9 cellular contexts compared by ENCODE assay signal in the genomic region with DNA sequence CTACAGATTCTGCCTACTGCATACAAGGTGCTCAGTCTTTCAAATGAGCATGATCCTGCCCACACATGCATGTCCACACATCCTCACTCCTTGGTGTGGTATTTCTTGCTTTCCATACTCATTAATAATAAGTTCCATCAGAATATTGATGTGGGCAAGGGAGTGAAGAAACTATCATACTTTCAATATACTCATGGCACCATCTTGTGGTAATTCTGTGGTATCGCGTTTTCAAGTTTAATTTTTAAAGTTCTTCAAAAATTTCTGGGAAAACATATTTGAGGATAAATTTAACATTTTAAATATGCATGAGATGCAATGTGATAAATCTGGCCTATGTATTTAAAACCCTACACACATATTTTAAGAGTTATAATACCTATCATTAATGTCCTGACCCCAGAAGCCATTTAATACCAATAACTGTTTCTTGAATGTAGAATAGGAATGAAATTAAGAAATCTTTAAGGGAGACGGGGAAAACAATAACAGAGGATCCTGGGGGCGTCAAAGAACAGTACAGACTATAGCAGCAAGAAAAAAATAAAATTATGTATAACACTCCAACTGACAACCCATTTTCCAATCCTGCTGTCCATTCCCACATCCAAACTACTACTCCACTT.
DNase-seq lines count a peak whose midpoint lies in the region; ATAC-seq and TF ChIP-seq lines count a peak whose summit lies in the region.
"Had no signal": no experiment of that assay in that cellular context is flagged by ENCODE, and none has a peak within 500 bp of the region (broad histone marks: within the 10 kb centered on the region; RNA-seq: fewer than 3 reads in every experiment).

No MANE protein-coding gene starts in this region.

- no peak for TF ChIP-seq EP300 in transverse colon (IDR thresholded peaks at IDR 0.05; ENCODE audit: low read depth)

- no peaks in the 10 kb centered on the region for H3K9me3 ChIP-seq in transverse colon

- DNase-seq in DMS 273 (lab: John Stamatoyannopoulos, UW; ENCODE audit: unreplicated experiment) = peak; percentile 51
- no peak for DNase-seq in DMS 273 treated with DMSO at 0.1 percent for 48 hours (lab: John Stamatoyannopoulos, UW)
- peak; percentile 77 to 88 for DNase-seq in Kasumi-1 (lab: John Stamatoyannopoulos, UW)
- peak; percentile 14 for DNase-seq in germinal center (ENCODE audit: low spot score)
- no peak for DNase-seq in transverse colon
- no peak for DNase-seq in cerebellar nuclear complex (lab: John Stamatoyannopoulos, UW)
- DNase-seq: activated B cell treated with CpG ODN at 0.5 μM for 24 hours had no signal

- H3K27me3 ChIP-seq in transverse colon = no peaks in the 10 kb centered on the region

- in situ Hi-C loops in transverse colon (cut with MboI; ENCODE audit: low pct_ligation_motif_present in 1 of 4, low pct_unique_long_range_greater_than_20kb in 1 of 4, low sequenced_read_pairs in 3 of 4) = loop anchor here in 2 of 4 donors (10.0 kb wide), 1 partner anchor 326 kb away; no protein-coding TSS in a partner anchor

- peak; percentile 52 to 66 (median 59) for TF ChIP-seq CTCF in transverse colon (IDR thresholded peaks at IDR 0.05)

- no peak overlapping the region for H3K4me3 ChIP-seq in transverse colon

- intact Hi-C loops in transverse colon (cut with DNase I; ENCODE audit: low total_unique reads) = loop anchor here (10.0 kb wide), 1 partner anchor 326 kb away; no protein-coding TSS in a partner anchor

- 6 to 17% methylated on average over 4 of the region's 4 CpGs for WGBS in transverse colon (ENCODE audit: low coverage in 1 of 2), 2 donors

- no peaks in the 10 kb centered on the region for H3K36me3 ChIP-seq in transverse colon

- H3K4me1 ChIP-seq in transverse colon = no peaks in the 10 kb centered on the region

- no peak overlapping the region for H3K27ac ChIP-seq in transverse colon

- peak; percentile 60 for ATAC-seq in SK-N-SH treated with all-trans-retinoic acid at 6 μM for 48 hours
- ATAC-seq in GM18519 (IDR thresholded peaks at IDR 0.05; ENCODE audit: low FRiP score, unreplicated experiment) = no peak

- TF ChIP-seq POLR2A in transverse colon (IDR thresholded peaks at IDR 0.05) = no peak

TF ChIP-seq in SK-N-SH treated with all-trans-retinoic acid at 6 μM for 48 hours, 23 proteins besides CTCF, POLR2A, EP300 and RAD21:
- TF ChIP-seq, protein P1, sequence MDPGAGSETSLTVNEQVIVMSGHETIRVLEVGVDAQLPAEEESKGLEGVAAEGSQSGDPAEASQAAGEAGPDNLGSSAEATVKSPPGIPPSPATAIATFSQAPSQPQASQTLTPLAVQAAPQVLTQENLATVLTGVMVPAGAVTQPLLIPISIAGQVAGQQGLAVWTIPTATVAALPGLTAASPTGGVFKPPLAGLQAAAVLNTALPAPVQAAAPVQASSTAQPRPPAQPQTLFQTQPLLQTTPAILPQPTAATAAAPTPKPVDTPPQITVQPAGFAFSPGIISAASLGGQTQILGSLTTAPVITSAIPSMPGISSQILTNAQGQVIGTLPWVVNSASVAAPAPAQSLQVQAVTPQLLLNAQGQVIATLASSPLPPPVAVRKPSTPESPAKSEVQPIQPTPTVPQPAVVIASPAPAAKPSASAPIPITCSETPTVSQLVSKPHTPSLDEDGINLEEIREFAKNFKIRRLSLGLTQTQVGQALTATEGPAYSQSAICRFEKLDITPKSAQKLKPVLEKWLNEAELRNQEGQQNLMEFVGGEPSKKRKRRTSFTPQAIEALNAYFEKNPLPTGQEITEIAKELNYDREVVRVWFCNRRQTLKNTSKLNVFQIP (CRISPR knock-in tag; IDR thresholded peaks at IDR 0.05; ENCODE audit: borderline replicate concordance, low read depth) = no peak
- TF ChIP-seq, protein P2, sequence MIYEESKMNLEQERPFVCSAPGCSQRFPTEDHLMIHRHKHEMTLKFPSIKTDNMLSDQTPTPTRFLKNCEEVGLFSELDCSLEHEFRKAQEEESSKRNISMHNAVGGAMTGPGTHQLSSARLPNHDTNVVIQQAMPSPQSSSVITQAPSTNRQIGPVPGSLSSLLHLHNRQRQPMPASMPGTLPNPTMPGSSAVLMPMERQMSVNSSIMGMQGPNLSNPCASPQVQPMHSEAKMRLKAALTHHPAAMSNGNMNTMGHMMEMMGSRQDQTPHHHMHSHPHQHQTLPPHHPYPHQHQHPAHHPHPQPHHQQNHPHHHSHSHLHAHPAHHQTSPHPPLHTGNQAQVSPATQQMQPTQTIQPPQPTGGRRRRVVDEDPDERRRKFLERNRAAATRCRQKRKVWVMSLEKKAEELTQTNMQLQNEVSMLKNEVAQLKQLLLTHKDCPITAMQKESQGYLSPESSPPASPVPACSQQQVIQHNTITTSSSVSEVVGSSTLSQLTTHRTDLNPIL (CRISPR knock-in tag; IDR thresholded peaks at IDR 0.05; ENCODE audit: low read depth) = no peak
- TF ChIP-seq, protein P3, sequence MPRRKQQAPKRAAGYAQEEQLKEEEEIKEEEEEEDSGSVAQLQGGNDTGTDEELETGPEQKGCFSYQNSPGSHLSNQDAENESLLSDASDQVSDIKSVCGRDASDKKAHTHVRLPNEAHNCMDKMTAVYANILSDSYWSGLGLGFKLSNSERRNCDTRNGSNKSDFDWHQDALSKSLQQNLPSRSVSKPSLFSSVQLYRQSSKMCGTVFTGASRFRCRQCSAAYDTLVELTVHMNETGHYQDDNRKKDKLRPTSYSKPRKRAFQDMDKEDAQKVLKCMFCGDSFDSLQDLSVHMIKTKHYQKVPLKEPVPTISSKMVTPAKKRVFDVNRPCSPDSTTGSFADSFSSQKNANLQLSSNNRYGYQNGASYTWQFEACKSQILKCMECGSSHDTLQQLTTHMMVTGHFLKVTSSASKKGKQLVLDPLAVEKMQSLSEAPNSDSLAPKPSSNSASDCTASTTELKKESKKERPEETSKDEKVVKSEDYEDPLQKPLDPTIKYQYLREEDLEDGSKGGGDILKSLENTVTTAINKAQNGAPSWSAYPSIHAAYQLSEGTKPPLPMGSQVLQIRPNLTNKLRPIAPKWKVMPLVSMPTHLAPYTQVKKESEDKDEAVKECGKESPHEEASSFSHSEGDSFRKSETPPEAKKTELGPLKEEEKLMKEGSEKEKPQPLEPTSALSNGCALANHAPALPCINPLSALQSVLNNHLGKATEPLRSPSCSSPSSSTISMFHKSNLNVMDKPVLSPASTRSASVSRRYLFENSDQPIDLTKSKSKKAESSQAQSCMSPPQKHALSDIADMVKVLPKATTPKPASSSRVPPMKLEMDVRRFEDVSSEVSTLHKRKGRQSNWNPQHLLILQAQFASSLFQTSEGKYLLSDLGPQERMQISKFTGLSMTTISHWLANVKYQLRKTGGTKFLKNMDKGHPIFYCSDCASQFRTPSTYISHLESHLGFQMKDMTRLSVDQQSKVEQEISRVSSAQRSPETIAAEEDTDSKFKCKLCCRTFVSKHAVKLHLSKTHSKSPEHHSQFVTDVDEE (CRISPR knock-in tag; IDR thresholded peaks at IDR 0.05) = no peak
- TF ChIP-seq OSR1 (CRISPR knock-in tag; IDR thresholded peaks at IDR 0.05) (no peak), ZNF565 (CRISPR knock-in tag; conservative IDR thresholded peaks at IDR 0.05; ENCODE audit: low read depth) (no peak), ISL1 (CRISPR knock-in tag; IDR thresholded peaks at IDR 0.05) (no peak), SNAI2 (CRISPR knock-in tag; IDR thresholded peaks at IDR 0.05) (no peak)
TF ChIP-seq in SK-N-SH treated with all-trans-retinoic acid at 6 μM for 48 hours: peak in this region for 0.

Comparison
In these comparisons a context has a peak if more than half of its experiments do, and no peak if none do; other contexts are left out.
1. DNase-seq: peak in DMS 273 (single experiment), Kasumi-1 (2 of 2) and germinal center (single experiment); none in DMS 273 treated with DMSO at 0.1 percent for 48 hours (single experiment), transverse colon (single experiment) and cerebellar nuclear complex (0 of 2).